In genomic region chr2:151289972-151290335, GRCh38 we compare ENCODE assay signal across 8 cellular contexts. TPM values are rescaled to one million over a fixed set of nuclear protein-coding genes. Genes with fewer than 3 reads are reported as not detected.
DNase-seq lines count a peak whose midpoint lies in the region; ATAC-seq, FAIRE-seq and TF ChIP-seq lines count a peak whose summit lies in the region.

No MANE protein-coding gene starts in this region.

- H3K36me3 Mint-ChIP-seq in dendritic cell treated with granulocyte-macrophage colony-stimulating factor and Interleukin-4, amounts not matched to agents 40 ng/mL and 50 ng/mL, for 4 days (ENCODE audit: low read depth) = peaks cover 20% of the 10 kb centered on the region

- POLR2A ChIA-PET in A549 (lab: Yijun Ruan, JAX) = interaction anchor here (1.2 to 3.2 kb wide), 4 partner anchors 21 to 120 kb away, joined by 4 to 27 read pairs (median 12); partner anchors contain the start of genes RBM43 and RIF1

- no peak for FAIRE-seq in A549 (lab: Jason Lieb, UNC)

- no peaks in the 10 kb centered on the region for H3K36me3 ChIP-seq in mesodermal cell (ENCODE audit: control insufficient read depth, insufficient read depth, low read length)
- H3K36me3 ChIP-seq in tibial artery = no peaks in the 10 kb centered on the region

- intact Hi-C loops in dendritic cell treated with granulocyte-macrophage colony-stimulating factor and Interleukin-4, amounts not matched to agents 40 ng/mL and 50 ng/mL, for 4 days (cut with micrococcal nuclease) = loop anchor here (2.0 to 5.0 kb wide), 2 partner anchors 29 to 67 kb away; partner anchors contain the start of genes RBM43 and TNFAIP6
- intact Hi-C loops in tibial artery (cut with DNase I; ENCODE audit: low total_unique reads) (no loop called here), left colon (cut with DNase I, micrococcal nuclease) (loop anchor here in 1 of 2 donors (5.0 kb wide), 1 partner anchor 122 kb away; no protein-coding TSS in a partner anchor)

- H3K4me3 Mint-ChIP-seq in dendritic cell treated with granulocyte-macrophage colony-stimulating factor and Interleukin-4, amounts not matched to agents 40 ng/mL and 50 ng/mL, for 4 days = peak overlapping the region; percentile 83

- H3K9me3 ChIP-seq in A549 = no peaks in the 10 kb centered on the region
- no peaks in the 10 kb centered on the region for H3K9me3 ChIP-seq in mesodermal cell (ENCODE audit: control insufficient read depth, low read length)
- H3K9me3 ChIP-seq in tibial artery = no peaks in the 10 kb centered on the region

- H3K4me1 Mint-ChIP-seq in dendritic cell treated with granulocyte-macrophage colony-stimulating factor and Interleukin-4, amounts not matched to agents 40 ng/mL and 50 ng/mL, for 4 days (ENCODE audit: low read depth) = peaks cover 37% of the 10 kb centered on the region

- no peak for TF ChIP-seq EP300 in A549 (IDR thresholded peaks at IDR 0.05)

- CTCF ChIA-PET in A549 (lab: Yijun Ruan, JAX) = interaction anchor here (0.7 to 0.8 kb wide), 4 partner anchors 13 to 277 kb away, joined by 3 read pairs; partner anchors contain the start of gene RIF1

- TF ChIP-seq RAD21 in A549 (conservative IDR thresholded peaks at IDR 0.05 in 1 of 2, IDR thresholded peaks at IDR 0.05 in 1 of 2) = no peak

- ATAC-seq in A549 (no peak), GM18499 (IDR thresholded peaks at IDR 0.05; ENCODE audit: insufficient read depth, unreplicated experiment) (peak; percentile 8), HG02885 (IDR thresholded peaks at IDR 0.05; ENCODE audit: poor library complexity, unreplicated experiment) (peak; percentile 18), left colon (no peak)

- no peaks in the 10 kb centered on the region for H3K27me3 ChIP-seq in tibial artery

- peak overlapping the region; percentile 96 for H3K27ac Mint-ChIP-seq in dendritic cell treated with granulocyte-macrophage colony-stimulating factor and Interleukin-4, amounts not matched to agents 40 ng/mL and 50 ng/mL, for 4 days

- H3K27me3 Mint-ChIP-seq in dendritic cell treated with granulocyte-macrophage colony-stimulating factor and Interleukin-4, amounts not matched to agents 40 ng/mL and 50 ng/mL, for 4 days = no peaks in the 10 kb centered on the region

- H3K27ac ChIP-seq in A549 (peak overlapping the region; percentile 90 to 93), mesodermal cell (ENCODE audit: low read depth, low read length, severe bottlenecking) (no peak overlapping the region), tibial artery (peak overlapping the region; percentile 85 to 98)

- H3K4me1 ChIP-seq in A549 (peaks cover 15% of the 10 kb centered on the region; the same call in 2 of the 3 replicates), mesodermal cell (ENCODE audit: control insufficient read depth, insufficient read depth, low read length, poor library complexity, severe bottlenecking) (no peaks in the 10 kb centered on the region), tibial artery (peaks cover 0 to 15% (median 0%) of the 10 kb centered on the region in 4 donors)

- TF ChIP-seq CTCF in A549 (IDR thresholded peaks at IDR 0.05) (no peak), tibial artery (IDR thresholded peaks at IDR 0.05) (no peak)

- H3K4me3 ChIP-seq in A549 (peak overlapping the region; percentile 60), mesodermal cell (ENCODE audit: extremely low read depth, insufficient read depth, low read length, poor library complexity, severe bottlenecking) (peak overlapping the region; percentile 42), tibial artery (peak overlapping the region; percentile 66 to 82)

- no peak for TF ChIP-seq POLR2A in A549 (IDR thresholded peaks at IDR 0.05; ENCODE audit: low read length)

- DNase-seq in A549 (ENCODE audit: low read depth in 1 of 2, low spot score in 1 of 2) = peak; percentile 39 to 42
- DNase-seq in RPMI8226 = peak; percentile 32
- peak in 1 of 2 donors; percentile 60 for DNase-seq in tibial artery
- no peak for DNase-seq in left colon

- 1% methylated on average over 6 of the region's 6 CpGs for WGBS in A549 (ENCODE audit: missing lambda C conversion rate)
- 50% methylated on average over 4 of the region's 6 CpGs; no CpG with 5 or more reads in 1 of the 2 experiments for WGBS in mesodermal cell (ENCODE audit: insufficient coverage in 2 of 2), 2 experiments

- H3K9me3 Mint-ChIP-seq in dendritic cell treated with granulocyte-macrophage colony-stimulating factor and Interleukin-4, amounts not matched to agents 40 ng/mL and 50 ng/mL, for 4 days = no peaks in the 10 kb centered on the region

- H3K4me2 ChIP-seq in A549 = peak overlapping the region; percentile 86

TF ChIP-seq in A549, 52 proteins besides CTCF, POLR2A, EP300 and RAD21 (continues in another document):
- no peak for TF ChIP-seq SREBF2 (IDR thresholded peaks at IDR 0.05)
- TF ChIP-seq HOXA7 (CRISPR knock-in tag; IDR thresholded peaks at IDR 0.05) = no peak
- TF ChIP-seq REST (IDR thresholded peaks at IDR 0.05) = no peak
- no peak for TF ChIP-seq FOSB (CRISPR knock-in tag; IDR thresholded peaks at IDR 0.05)
- no peak for TF ChIP-seq MAFK (IDR thresholded peaks at IDR 0.05; ENCODE audit: partially characterized antibody)
- TF ChIP-seq HOXB5 (CRISPR knock-in tag; IDR thresholded peaks at IDR 0.05) = no peak
- no peak for TF ChIP-seq HDAC2 (IDR thresholded peaks at IDR 0.05)
- TF ChIP-seq RNF2 (IDR thresholded peaks at IDR 0.05; ENCODE audit: borderline replicate concordance, low read depth) = 0 out of 2 replicates have a peak, but pooled peaks have one; percentile 59
- no peak for TF ChIP-seq MAX (IDR thresholded peaks at IDR 0.05)
- peak; percentile 41 to 56; a peak in 3 of 4 replicates for TF ChIP-seq CEBPB (IDR thresholded peaks at IDR 0.05)
- no peak for TF ChIP-seq PHF8 (IDR thresholded peaks at IDR 0.05; ENCODE audit: borderline replicate concordance, low read depth)
- TF ChIP-seq ELK1 (IDR thresholded peaks at IDR 0.05; ENCODE audit: low read depth, low read length) = no peak
- TF ChIP-seq PBX3 (IDR thresholded peaks at IDR 0.05) = no peak

RNA-seq across cellular contexts. Expression of gene NMI, which starts 0.5 kb away (rescaled TPM):
- polyA plus RNA-seq in A549 (2011; rRNA removed) (9.7 and 15.4 TPM in 2 replicates), A549 (2017; fragmentation: RNase III; extraction: RNeasy Plus Mini Kit Qiagen cat#74134 plus additional on column Dnase treatment) (15.9 to 18.0 TPM (median 16.8 TPM) in 3 replicates)
- 2.6 TPM in 2 replicates for polyA plus RNA-seq in A549 (2012; cell fraction: cytosol; rRNA removed)
- 1.2 TPM in 2 replicates for polyA plus RNA-seq in A549 (2012; cell fraction: nucleus; rRNA removed)
- polyA minus RNA-seq in A549 (2011; rRNA and poly(A)+ RNA removed) = 0.88 and 1.1 TPM in 2 replicates
- polyA plus RNA-seq in mesodermal cell (2013, experiment 1 of 2) = 2.0 TPM
- 1.6 TPM for polyA plus RNA-seq in mesodermal cell (2013, experiment 2 of 2)
- total RNA-seq in left colon = 10 to 100 TPM; 17.0 to 20.1 TPM

RNA-seq across cellular contexts. Expression of gene RBM43, which starts 28.3 kb away (rescaled TPM):
- polyA plus RNA-seq in A549 (2011; rRNA removed) (7.3 and 9.3 TPM in 2 replicates), A549 (2017; fragmentation: RNase III; extraction: RNeasy Plus Mini Kit Qiagen cat#74134 plus additional on column Dnase treatment) (4.4 to 5.0 TPM (median 4.8 TPM) in 3 replicates)
- 1.8 and 1.9 TPM in 2 replicates for polyA plus RNA-seq in A549 (2012; cell fraction: cytosol; rRNA removed)
- polyA plus RNA-seq in A549 (2012; cell fraction: nucleus; rRNA removed) = 1.3 TPM in 2 replicates
- polyA minus RNA-seq in A549 (2011; rRNA and poly(A)+ RNA removed) = 2.8 and 3.1 TPM in 2 replicates
- 2.5 TPM for polyA plus RNA-seq in mesodermal cell (2013, experiment 1 of 2)
- 3.6 TPM for polyA plus RNA-seq in mesodermal cell (2013, experiment 2 of 2)
- total RNA-seq in left colon = 1 to 10 TPM; 3.1 to 5.0 TPM

Comparison
In these comparisons a context has a peak if more than half of its experiments do, and no peak if none do; other contexts are left out.
1. ATAC-seq: peak in GM18499 (single experiment) and HG02885 (single experiment); none in A549 (0 of 2) and left colon (single experiment).
2. DNase-seq: peak in A549 (2 of 2) and RPMI8226 (single experiment); none in left colon (0 of 2).
3. Peak in every context shown above with its lines, with median percentiles within 50 percentile points of each other: H3K4me3 ChIP-seq.